ENCODE assay signal across 8 cellular contexts in the genomic region with DNA sequence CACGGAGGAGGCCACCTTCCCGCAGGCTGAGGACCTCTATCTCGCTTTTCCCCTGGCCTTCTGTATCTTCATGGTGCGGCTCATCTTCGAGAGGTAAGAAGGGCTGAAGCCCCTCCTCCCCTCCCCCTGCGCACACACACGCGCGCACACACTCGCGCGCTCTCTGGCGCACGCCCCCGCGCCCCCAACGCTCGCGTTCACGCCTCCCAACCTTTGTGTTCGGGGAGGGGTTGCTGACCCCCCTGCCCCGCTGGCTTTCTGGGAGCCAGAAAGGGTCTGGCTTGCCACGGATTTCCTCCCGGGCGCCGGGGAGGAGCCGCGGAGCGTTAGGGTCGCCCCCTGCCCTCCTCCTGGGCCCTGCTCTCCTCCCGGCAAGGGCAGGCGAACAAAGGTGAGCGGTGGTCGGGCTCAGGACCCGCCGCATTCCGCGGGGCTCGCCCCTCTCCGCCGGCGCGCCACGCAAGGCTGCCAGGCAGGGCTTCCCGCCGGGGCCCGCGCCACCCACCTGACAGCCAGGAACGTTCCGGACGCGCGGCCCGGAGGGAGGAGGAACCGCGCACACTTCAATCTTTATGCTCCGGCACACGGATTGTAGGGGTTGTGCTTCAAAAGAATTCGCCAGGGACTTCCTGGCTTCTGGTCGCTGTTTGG. TPM values are rescaled to one million over a fixed set of nuclear protein-coding genes. Genes with fewer than 3 reads are reported as not detected.
DNase-seq lines count a peak whose midpoint lies in the region; ATAC-seq and TF ChIP-seq lines count a peak whose summit lies in the region.

No MANE protein-coding gene starts in this region.

- H3K4me1 Mint-ChIP-seq in nephron, result peaks cover 31% of the 10 kb centered on the region

- H3K9me3 Mint-ChIP-seq in nephron, result peaks cover 3% of the 10 kb centered on the region

- H3K4me3 Mint-ChIP-seq in nephron, result no peak overlapping the region

- peaks cover 1% of the 10 kb centered on the region for H3K4me1 ChIP-seq in urinary bladder (ENCODE audit: insufficient read depth)

- H3K27ac ChIP-seq in urinary bladder (ENCODE audit: low read depth), result peak overlapping the region; percentile 59

- H3K4me3 ChIP-seq in fibroblast of pulmonary artery (replicated peaks; ENCODE audit: low read depth, low read length) (peak overlapping the region; percentile 68), urinary bladder (ENCODE audit: low read depth, low read length) (peak overlapping the region; percentile 89)

- DNase-seq in activated T-cell treated with anti-CD3 and anti-CD28 coated beads for 1 hour (ENCODE audit: low read depth), result peak; percentile 24
- no peak for DNase-seq in activated T-cell treated with anti-CD3 and anti-CD28 coated beads, Interleukin-2, amount 50 U/mL, for 1 hour
- DNase-seq in NCI-H146 treated with DMSO at 0.1 percent for 48 hours (lab: John Stamatoyannopoulos, UW; ENCODE audit: unreplicated experiment), result peak; percentile 6
- peak; percentile 34 for DNase-seq in activated T-cell treated with anti-CD3 and anti-CD28 coated beads for 4 hours
- peak; percentile 26 for DNase-seq in fibroblast of pulmonary artery (ENCODE audit: low read depth)

- no peaks in the 10 kb centered on the region for H3K36me3 ChIP-seq in urinary bladder (ENCODE audit: insufficient read depth)

- no peak for TF ChIP-seq CTCF in fibroblast of pulmonary artery (IDR thresholded peaks at IDR 0.05; ENCODE audit: low read length, missing control alignments)
- no peak for TF ChIP-seq CTCF in nephron (IDR thresholded peaks at IDR 0.05; ENCODE audit: unreplicated experiment in 3 of 3)

- peak overlapping the region; percentile 73 to 86 (median 74) for H3K27ac Mint-ChIP-seq in nephron

- no peaks in the 10 kb centered on the region for H3K27me3 Mint-ChIP-seq in nephron (ENCODE audit: low read depth)

- ATAC-seq in HG02623 (IDR thresholded peaks at IDR 0.05; ENCODE audit: unreplicated experiment), result peak; percentile 18

- H3K36me3 Mint-ChIP-seq in nephron (ENCODE audit: low read depth), result no peaks in the 10 kb centered on the region

- under 1% methylated on average over 60 of the region's 60 CpGs for WGBS in urinary bladder

RNA-seq across cellular contexts. Expression of gene CERS6, which starts 0.6 kb away (rescaled TPM):
- 45.2 TPM for total RNA-seq in urinary bladder
- polyA plus RNA-seq in urinary bladder, result 9.3 TPM
